In genomic region chr7:117637937-117638336, GRCh38 we compare ENCODE assay signal across 18 cellular contexts.
"Had no signal": no experiment of that assay in that cellular context is flagged by ENCODE, and none has a peak within 500 bp of the region (broad histone marks: within the 10 kb centered on the region; RNA-seq: fewer than 3 reads in every experiment).

No MANE protein-coding gene starts in this region.

- H3K36me3 ChIP-seq: colonic mucosa, esophagus muscularis mucosa, gastroesophageal sphincter, heart left ventricle, left lung, lower lobe of right lung had no signal

- H3K27me3 Mint-ChIP-seq: dendritic cell treated with granulocyte-macrophage colony-stimulating factor and Interleukin-4, amounts not matched to agents 40 ng/mL and 50 ng/mL, for 4 days; effector memory CD8-positive, alpha-beta T cell had no signal

- H3K9me3 ChIP-seq: colonic mucosa, esophagus muscularis mucosa, gastroesophageal sphincter, left lung, lower lobe of right lung, mucosa of descending colon had no signal

- H3K4me1 Mint-ChIP-seq: naive B cell had no signal

- ATAC-seq: effector memory CD8-positive, alpha-beta T cell; foreskin keratinocyte; gastroesophageal sphincter; heart left ventricle; left cardiac atrium; left lung; left ventricle myocardium superior; lower lobe of right lung; mucosa of descending colon had no signal

- H3K4me3 ChIP-seq: colonic mucosa, esophagus muscularis mucosa, gastroesophageal sphincter, heart left ventricle, left lung, lower lobe of right lung, mucosa of descending colon had no signal

- H3K9me3 Mint-ChIP-seq: dendritic cell treated with granulocyte-macrophage colony-stimulating factor and Interleukin-4, amounts not matched to agents 40 ng/mL and 50 ng/mL, for 4 days had no signal

- H3K27me3 ChIP-seq: colonic mucosa, esophagus muscularis mucosa, foreskin keratinocyte, gastroesophageal sphincter, heart left ventricle, left lung had no signal

- DNase-seq: colonic mucosa; cortex of kidney; effector CD8-positive, alpha-beta T cell; effector memory CD8-positive, alpha-beta T cell; foreskin keratinocyte; heart left ventricle; hippocampal formation; left cardiac atrium; left lung; left ventricle myocardium superior; lower lobe of right lung; mesenchymal stem cell; mucosa of descending colon; naive B cell had no signal

- H3K4me3 Mint-ChIP-seq: dendritic cell treated with granulocyte-macrophage colony-stimulating factor and Interleukin-4, amounts not matched to agents 40 ng/mL and 50 ng/mL, for 4 days; effector memory CD8-positive, alpha-beta T cell; mesothelial cell of epicardium; naive B cell had no signal

- H3K27ac ChIP-seq: colonic mucosa, esophagus muscularis mucosa, foreskin keratinocyte, gastroesophageal sphincter, heart left ventricle, left lung, lower lobe of right lung had no signal

- H3K27ac Mint-ChIP-seq: dendritic cell treated with granulocyte-macrophage colony-stimulating factor and Interleukin-4, amounts not matched to agents 40 ng/mL and 50 ng/mL, for 4 days; effector memory CD8-positive, alpha-beta T cell; mesothelial cell of epicardium; naive B cell had no signal

- H3K36me3 Mint-ChIP-seq: naive B cell had no signal

- H3K4me1 ChIP-seq: colonic mucosa, esophagus muscularis mucosa, foreskin keratinocyte, gastroesophageal sphincter, heart left ventricle, left lung, lower lobe of right lung had no signal
